ENCODE assay signal across 12 cellular contexts in genomic region chr2:96084858-96085518, GRCh38. TPM values are rescaled to one million over a fixed set of nuclear protein-coding genes. Genes with fewer than 3 reads are reported as not detected.
A peak's percentile ranks its signal among the peaks of the same experiment; 100 is the strongest.
DNase-seq lines count a peak whose midpoint lies in the region; ATAC-seq lines count a peak whose summit lies in the region.
"Not testable (repeated sequence)": the region's sequence is repeated elsewhere in the genome, so short reads cannot be mapped to it uniquely, and the experiment has no call there.
"Had no signal": no experiment of that assay in that cellular context is flagged by ENCODE, and none has a peak within 500 bp of the region (broad histone marks: within the 10 kb centered on the region; RNA-seq: fewer than 3 reads in every experiment).

No MANE protein-coding gene starts in this region.

- peak overlapping the region; percentile 57 for H4K8ac ChIP-seq in neuronal stem cell (ENCODE audit: low read depth, low read length)

- H3K36me3 ChIP-seq in neuronal stem cell (replicated peaks in 1 of 2; ENCODE audit: control insufficient read depth in 2 of 2, insufficient read depth in 2 of 2, low read length in 2 of 2); aorta (ENCODE audit: control insufficient read depth in 1 of 2, insufficient read depth in 2 of 2, low read length in 1 of 2): not testable (repeated sequence)

- not testable (repeated sequence) for H3K4me3 ChIP-seq in neuronal stem cell (ENCODE audit: low read length in 2 of 2); aorta (ENCODE audit: low read length in 2 of 2)

- not testable (repeated sequence) for H3K9me3 ChIP-seq in neuronal stem cell (replicated peaks in 1 of 2; ENCODE audit: control insufficient read depth in 2 of 2, insufficient read depth in 1 of 2, low read depth in 1 of 2, low read length in 2 of 2); aorta (ENCODE audit: control insufficient read depth, low read length)

- peak overlapping the region; percentile 57 for H3K4ac ChIP-seq in neuronal stem cell (ENCODE audit: low read length)

- H3K4me2 ChIP-seq in neuronal stem cell (ENCODE audit: insufficient read depth, low read length, poor library complexity, severe bottlenecking) = not testable (repeated sequence)

- not testable (repeated sequence) for H3K4me1 Mint-ChIP-seq in activated CD4-positive, alpha-beta T cell treated with anti-CD3 and anti-CD28 coated beads, Interleukin-2, amount 10 ng/mL, durations not matched to agents 7 days and 5 days

- not testable (repeated sequence) for H2BK15ac ChIP-seq in neuronal stem cell (ENCODE audit: low read length)

- intact Hi-C loops in Right ventricle myocardium inferior (cut with DNase I) = loop anchor here (5.0 kb wide), 1 partner anchor 32 kb away; the partner anchor contains the start of gene ADRA2B
- intact Hi-C loops in aorta (cut with DNase I) = not testable (repeated sequence)

- H3K4me3 Mint-ChIP-seq in activated CD4-positive, alpha-beta T cell treated with anti-CD3 and anti-CD28 coated beads, Interleukin-2, amount 10 ng/mL, durations not matched to agents 7 days and 5 days = not testable (repeated sequence)

- in situ Hi-C loops in G401 (cut with HindIII; ENCODE audit: low sequenced_read_pairs) = not testable (repeated sequence)

- H3K14ac ChIP-seq in neuronal stem cell (ENCODE audit: low read length) = peak overlapping the region; percentile 49

- H3K9me3 Mint-ChIP-seq in activated CD4-positive, alpha-beta T cell treated with anti-CD3 and anti-CD28 coated beads, Interleukin-2, amount 10 ng/mL, durations not matched to agents 7 days and 5 days = not testable (repeated sequence)

- H2BK12ac ChIP-seq in neuronal stem cell (ENCODE audit: low read length) = not testable (repeated sequence)

- H2AFZ ChIP-seq in neuronal stem cell (ENCODE audit: low read length) = not testable (repeated sequence)

- not testable (repeated sequence) for H3K27ac Mint-ChIP-seq in activated CD4-positive, alpha-beta T cell treated with anti-CD3 and anti-CD28 coated beads, Interleukin-2, amount 10 ng/mL, durations not matched to agents 7 days and 5 days

- not testable (repeated sequence) for H3K23ac ChIP-seq in neuronal stem cell (ENCODE audit: low read depth, low read length, poor library complexity)

- not testable (repeated sequence) for H3K36me3 Mint-ChIP-seq in activated CD4-positive, alpha-beta T cell treated with anti-CD3 and anti-CD28 coated beads, Interleukin-2, amount 10 ng/mL, durations not matched to agents 7 days and 5 days (ENCODE audit: low read depth)

- H2BK5ac ChIP-seq in neuronal stem cell (ENCODE audit: low read length) = not testable (repeated sequence)

- ATAC-seq in Right ventricle myocardium inferior; aorta (ENCODE audit: low FRiP score): not testable (repeated sequence)

- H2BK120ac ChIP-seq in neuronal stem cell (ENCODE audit: low read depth, low read length) = not testable (repeated sequence)

- peak overlapping the region; percentile 62 for H3K18ac ChIP-seq in neuronal stem cell (ENCODE audit: low read length)

- not testable (repeated sequence) for H4K91ac ChIP-seq in neuronal stem cell (ENCODE audit: low read depth, low read length, poor library complexity)

- H2AK5ac ChIP-seq in neuronal stem cell (ENCODE audit: low read depth, low read length) = peak overlapping the region; percentile 61

- 100% methylated on average over 2 of the region's 7 CpGs; no CpG with 5 or more reads in 1 of the 2 donors for WGBS in neuronal stem cell (ENCODE audit: extremely low coverage in 2 of 2, insufficient read length in 2 of 2, insufficient replicate concordance in 1 of 2), 2 donors
- 40 to 44% methylated on average over 7 of the region's 7 CpGs for WGBS in aorta, 2 donors

- H3K4me1 ChIP-seq in neuronal stem cell (ENCODE audit: control insufficient read depth in 2 of 2, insufficient read depth in 1 of 2, low read depth in 1 of 2, low read length in 2 of 2); aorta (ENCODE audit: control insufficient read depth in 1 of 2, insufficient read depth in 2 of 2, low read length in 2 of 2): not testable (repeated sequence)

- not testable (repeated sequence) for H3K79me1 ChIP-seq in neuronal stem cell (ENCODE audit: low read depth, low read length)

- not testable (repeated sequence) for H3K27me3 ChIP-seq in neuronal stem cell (ENCODE audit: control insufficient read depth in 3 of 3, insufficient read depth in 3 of 3, low read depth in 1 of 3, low read length in 3 of 3); aorta (ENCODE audit: control insufficient read depth in 1 of 2, insufficient read depth in 2 of 2, low read length in 1 of 2)

- H3K9ac ChIP-seq in neuronal stem cell (ENCODE audit: low read depth, low read length, poor library complexity) = not testable (repeated sequence)

- CTCF ChIA-PET in activated CD4-positive, alpha-beta T cell treated with anti-CD3 and anti-CD28 coated beads, Interleukin-2, amount 10 ng/mL, durations not matched to agents 7 days and 5 days (lab: Charles Lee) = not testable (repeated sequence)

- DNase-seq in G401 (ENCODE audit: low spot score) (peak; percentile 76), Right ventricle myocardium inferior (ENCODE audit: missing footprints) (peak; percentile 37), mesenteric fat pad (ENCODE audit: low spot score) (peak; percentile 74), aorta (peak; percentile 23 to 55)
- peak; percentile 3 for DNase-seq in activated CD4-positive, alpha-beta T cell treated with anti-CD3 and anti-CD28 coated beads, Interleukin-2, amount 10 ng/mL, durations not matched to agents 7 days and 5 days
- DNase-seq in activated effector memory CD4-positive, alpha-beta T cell treated with anti-CD3 and anti-CD28 coated beads, Interleukin-2, amount 50 U/mL, for 16 hours = peak; percentile 50
- not testable (repeated sequence) for DNase-seq in neuronal stem cell (ENCODE audit: low spot score)

- POLR2A ChIA-PET in activated CD4-positive, alpha-beta T cell treated with anti-CD3 and anti-CD28 coated beads, Interleukin-2, amount 10 ng/mL, durations not matched to agents 7 days and 5 days (lab: Charles Lee) = not testable (repeated sequence)

- not testable (repeated sequence) for H3K27ac ChIP-seq in neuronal stem cell (replicated peaks; ENCODE audit: low read length)
- H3K27ac ChIP-seq in aorta (ENCODE audit: low read depth in 1 of 2, low read length in 2 of 2) = peak overlapping the region in 1 of 2 donors; percentile 34

- not testable (repeated sequence) for H3K27me3 Mint-ChIP-seq in activated CD4-positive, alpha-beta T cell treated with anti-CD3 and anti-CD28 coated beads, Interleukin-2, amount 10 ng/mL, durations not matched to agents 7 days and 5 days

RNA-seq across cellular contexts. Expression of gene ADRA2B, which starts 31.4 kb away (rescaled TPM):
- 0.37 TPM in 1 of 2 replicates, not detected in the other for total RNA-seq in G401 (2014; rRNA removed; shearing (Covaris generic))
- total RNA-seq in activated CD4-positive, alpha-beta T cell treated with anti-CD3 and anti-CD28 coated beads, Interleukin-2, amount 10 ng/mL, durations not matched to agents 7 days and 5 days = under 1 TPM in 1 of 2 experiments, not detected in 1; 0.06 TPM
- total RNA-seq in Right ventricle myocardium inferior = 6.9 TPM
- 1.2 TPM for total RNA-seq in mesenteric fat pad
- 3.6 TPM for polyA plus RNA-seq in neuronal stem cell (2013, experiment 1 of 2)
- 3.7 TPM for polyA plus RNA-seq in neuronal stem cell (2013, experiment 2 of 2)
- total RNA-seq in aorta = 10 to 100 TPM in 1 of 2 donors, under 1 TPM in 1; 0.81 to 34.0 TPM
- polyA plus RNA-seq in aorta = under 1 TPM in 1 of 2 donors, not detected in 1; 0.26 TPM
- total RNA-seq: Daoy had no signal
- polyA plus RNA-seq: AG04450; CD4-positive, CD25-positive, alpha-beta regulatory T cell had no signal

RNA-seq across cellular contexts. Expression of gene GPAT2, which starts 50.3 kb away (rescaled TPM):
- total RNA-seq in G401 (2014; rRNA removed; shearing (Covaris generic)) = not detected in 2 replicates
- total RNA-seq in activated CD4-positive, alpha-beta T cell treated with anti-CD3 and anti-CD28 coated beads, Interleukin-2, amount 10 ng/mL, durations not matched to agents 7 days and 5 days = 1 to 10 TPM; 3.3 to 5.3 TPM
- total RNA-seq in Right ventricle myocardium inferior (6.1 TPM), mesenteric fat pad (9.0 TPM), aorta (10 to 100 TPM in 1 of 2 donors, 1 to 10 TPM in 1; 4.8 to 16.2 TPM)
- 0.03 TPM for polyA plus RNA-seq in neuronal stem cell (2013, experiment 1 of 2)
- polyA plus RNA-seq in neuronal stem cell (2013, experiment 2 of 2) = 0.03 TPM
- 1 to 10 TPM in 1 of 2 donors, under 1 TPM in 1; 0.38 to 3.5 TPM for polyA plus RNA-seq in aorta
- total RNA-seq: Daoy, GM12878 had no signal
- polyA plus RNA-seq: A549 had no signal

RNA-seq across cellular contexts. Expression of gene ASTL, which starts 53.3 kb away (rescaled TPM):
- 2.6 TPM in 1 of 2 replicates, not detected in the other for total RNA-seq in G401 (2014; rRNA removed; shearing (Covaris generic))
- under 1 TPM in 1 of 2 experiments, not detected in 1; 0.22 TPM for total RNA-seq in activated CD4-positive, alpha-beta T cell treated with anti-CD3 and anti-CD28 coated beads, Interleukin-2, amount 10 ng/mL, durations not matched to agents 7 days and 5 days
- total RNA-seq in Right ventricle myocardium inferior (not detected), mesenteric fat pad (not detected), aorta (under 1 TPM; 0.57 to 0.62 TPM)
- not detected for polyA plus RNA-seq in neuronal stem cell (2013, experiment 1 of 2)
- 0.04 TPM for polyA plus RNA-seq in neuronal stem cell (2013, experiment 2 of 2)
- not detected for polyA plus RNA-seq in aorta
- total RNA-seq: Daoy had no signal
- polyA plus RNA-seq: A549, AG04450 had no signal
